Comparison of ENCODE assay signal across 9 cellular contexts in genomic region chr4:168408620-168409019, GRCh38.
A peak's percentile ranks its signal among the peaks of the same experiment; 100 is the strongest.
DNase-seq lines count a peak whose midpoint lies in the region; ATAC-seq and TF ChIP-seq lines count a peak whose summit lies in the region.
"Had no signal": no experiment of that assay in that cellular context is flagged by ENCODE, and none has a peak within 500 bp of the region (broad histone marks: within the 10 kb centered on the region; RNA-seq: fewer than 3 reads in every experiment).

No MANE protein-coding gene starts in this region.

- TF ChIP-seq CTCF in AG04450 (IDR thresholded peaks at IDR 0.05; ENCODE audit: low read depth, low read length) (no peak), mammary epithelial cell (conservative IDR thresholded peaks at IDR 0.05 in 1 of 2, IDR thresholded peaks at IDR 0.05 in 1 of 2; ENCODE audit: extremely low read depth in 1 of 2, insufficient read depth in 1 of 2, low read depth in 1 of 2, low read length in 2 of 2) (no peak), GM23338 (conservative IDR thresholded peaks at IDR 0.05; ENCODE audit: low read depth in 2 of 2) (no peak), GM10266 (IDR thresholded peaks at IDR 0.05; ENCODE audit: control insufficient read depth, insufficient read depth, low read depth, missing control alignments) (no peak)

- H3K27me3 ChIP-seq in AG04450 (ENCODE audit: control insufficient read depth, insufficient read depth, low read length) (no peaks in the 10 kb centered on the region), mammary epithelial cell (ENCODE audit: insufficient read depth, low read length) (no peaks in the 10 kb centered on the region), GM23338 (ENCODE audit: insufficient read depth) (no peaks in the 10 kb centered on the region)

- H4K20me1 ChIP-seq in mammary epithelial cell (ENCODE audit: insufficient read depth, low read length) (no peaks in the 10 kb centered on the region), GM23338 (replicated peaks; ENCODE audit: insufficient read depth) (no peaks in the 10 kb centered on the region)

- H3K79me2 ChIP-seq in mammary epithelial cell (ENCODE audit: insufficient read depth, low read length) (no peaks in the 10 kb centered on the region), GM23338 (replicated peaks; ENCODE audit: insufficient read depth) (no peaks in the 10 kb centered on the region)

- no peaks in the 10 kb centered on the region for H3K9me3 Mint-ChIP-seq in GM23338

- H3K4me3 ChIP-seq in AG04450 (ENCODE audit: low read depth, low read length) = no peak overlapping the region
- H3K4me3 ChIP-seq in mammary epithelial cell (replicated peaks in 1 of 3; ENCODE audit: insufficient read depth in 1 of 3, low read depth in 2 of 3, low read length in 3 of 3) = no peak overlapping the region
- no peak overlapping the region for H3K4me3 ChIP-seq in GM23338

- H3K4me1 ChIP-seq in mammary epithelial cell (ENCODE audit: insufficient read depth, low read length) (peaks cover 17% of the 10 kb centered on the region), GM23338 (ENCODE audit: insufficient read depth) (no peaks in the 10 kb centered on the region)

- no peak for TF ChIP-seq POLR2A in erythroblast (IDR thresholded peaks at IDR 0.05; ENCODE audit: low read length)

- no peak overlapping the region for H3K9ac ChIP-seq in mammary epithelial cell (ENCODE audit: insufficient read depth, low read length)

- no peak overlapping the region for H3K27ac Mint-ChIP-seq in GM23338

- peaks cover 4% of the 10 kb centered on the region; the same call in 1 of the 2 replicates for H3K9me2 ChIP-seq in GM23338 (ENCODE audit: insufficient read depth)

- CTCF ChIA-PET in AG04450 (lab: Charles Lee) (no interaction called here), mammary epithelial cell (lab: Charles Lee; ENCODE audit: low non-redundant PET) (no interaction called here)

- no peaks in the 10 kb centered on the region for H3F3A ChIP-seq in GM23338 (replicated peaks; ENCODE audit: low read depth)

- POLR2A ChIA-PET in AG04450 (lab: Yijun Ruan, JAX) = no interaction called here

- H3K27ac ChIP-seq in AG04450 (ENCODE audit: low read depth, low read length) = peak overlapping the region; percentile 25
- H3K27ac ChIP-seq in mammary epithelial cell (ENCODE audit: insufficient read depth, low read depth, low read length) = peak overlapping the region; percentile 47
- H3K27ac ChIP-seq in GM23338 (ENCODE audit: low read depth) = no peak overlapping the region

- no peaks in the 10 kb centered on the region for H3K9me3 ChIP-seq in AG04450 (ENCODE audit: control insufficient read depth, insufficient read depth, low read length)
- H3K9me3 ChIP-seq in mammary epithelial cell (replicated peaks; ENCODE audit: insufficient read depth, low read length) = no peaks in the 10 kb centered on the region

- H3K27me3 Mint-ChIP-seq in GM23338 (ENCODE audit: insufficient read depth, low read depth, poor library complexity) = peaks cover 3% of the 10 kb centered on the region

- H3K4me3 Mint-ChIP-seq in GM23338 = no peak overlapping the region

- H3K4me2 ChIP-seq in mammary epithelial cell (ENCODE audit: insufficient read depth, low read depth, low read length) (peak overlapping the region; percentile 54), GM23338 (no peak overlapping the region)

- in situ Hi-C loops in mammary epithelial cell (cut with MboI; ENCODE audit: low sequenced_read_pairs in 2 of 2) = no loop called here

- no peaks in the 10 kb centered on the region for H3K36me3 ChIP-seq in mammary epithelial cell (ENCODE audit: insufficient read depth, low read length)
- H3K36me3 ChIP-seq in GM23338 (ENCODE audit: insufficient read depth) = no peaks in the 10 kb centered on the region

- 3% methylated on average over 3 of the region's 3 CpGs for whole genome bisulfite sequencing in mammary epithelial cell (ENCODE audit: low coverage, missing lambda C conversion rate)

- ATAC-seq in GM23338 = no peak
- ATAC-seq in GM21717 (IDR thresholded peaks at IDR 0.05; ENCODE audit: unreplicated experiment) = no peak

- H3K36me3 Mint-ChIP-seq in GM23338 (ENCODE audit: low read depth) = no peaks in the 10 kb centered on the region

- peak; percentile 97 for DNase-seq in AG04450 (ENCODE audit: low read depth, low spot score)
- DNase-seq in NCI-H1105 treated with DMSO at 0.1 percent for 48 hours (lab: John Stamatoyannopoulos, UW) = peak; percentile 86
- peak; percentile 88 for DNase-seq in mammary epithelial cell
- DNase-seq in medulla oblongata (ENCODE audit: extremely low spot score) = peak; percentile 42
- no peak for DNase-seq in GM23338 (ENCODE audit: low spot score)
- DNase-seq in GM10266 (ENCODE audit: extremely low spot score) = no peak
- DNase-seq in erythroblast (lab: John Stamatoyannopoulos, UW) = no peak
- DNase-seq: activated gamma-delta T cell treated with Interleukin-2 at 50 U/mL for 16 hours had no signal

- H2AFZ ChIP-seq in mammary epithelial cell (ENCODE audit: low read depth, low read length) = peak overlapping the region; percentile 11
- no peak overlapping the region for H2AFZ ChIP-seq in GM23338

- peaks cover 4% of the 10 kb centered on the region; the same call in 1 of the 3 replicates for H3K4me1 Mint-ChIP-seq in GM23338

- dilution Hi-C loops in mammary epithelial cell (cut with HindIII; ENCODE audit: low sequenced_read_pairs) = no loop called here

- BruUV-seq in mammary epithelial cell (replicated peaks; lab: Mats Ljungman, UMichigan) = no TSS peak

- intact Hi-C loops in mammary epithelial cell (cut with micrococcal nuclease) = loop anchor here (5.0 kb wide), 1 partner anchor 74 kb away; the partner anchor contains the start of gene DDX60L

TF ChIP-seq in GM23338, 12 proteins besides CTCF, POLR2A, EP300 and RAD21:
- TF ChIP-seq ETS1 (IDR thresholded peaks at IDR 0.05) = no peak

Comparison
In these comparisons a context has a peak if more than half of its experiments do, and no peak if none do; other contexts are left out.
1. DNase-seq: peak in AG04450 (single experiment), NCI-H1105 treated with DMSO at 0.1 percent for 48 hours (single experiment), mammary epithelial cell (single experiment) and medulla oblongata (single experiment); none in GM23338 (single experiment), GM10266 (single experiment) and erythroblast (0 of 2).